In genomic region chr2:70188460-70188859, GRCh38 we compare ENCODE assay signal across 16 cellular contexts. TPM values are rescaled to one million over a fixed set of nuclear protein-coding genes. Genes with fewer than 3 reads are reported as not detected.
DNase-seq lines count a peak whose midpoint lies in the region; ATAC-seq and TF ChIP-seq lines count a peak whose summit lies in the region.
"Had no signal": no experiment of that assay in that cellular context is flagged by ENCODE, and none has a peak within 500 bp of the region (broad histone marks: within the 10 kb centered on the region; RNA-seq: fewer than 3 reads in every experiment).

No MANE protein-coding gene starts in this region.

- H3K36me3 ChIP-seq in SK-N-MC (ENCODE audit: insufficient read depth, low read length) (no peaks in the 10 kb centered on the region), upper lobe of right lung (no peaks in the 10 kb centered on the region)

- H3K36me3 Mint-ChIP-seq in T-helper 2 cell treated with Interferon-gamma antibody and Interleukin-4, amounts not matched to agents 5 μg/mL and 100 μg/mL, for 36 hours (ENCODE audit: low read depth), result peaks cover 5% of the 10 kb centered on the region
- no peaks in the 10 kb centered on the region for H3K36me3 Mint-ChIP-seq in progenitor cell of endocrine pancreas (ENCODE audit: insufficient read depth)

- H3K9me3 Mint-ChIP-seq in T-helper 2 cell treated with Interferon-gamma antibody and Interleukin-4, amounts not matched to agents 5 μg/mL and 100 μg/mL, for 36 hours, result no peaks in the 10 kb centered on the region
- no peaks in the 10 kb centered on the region for H3K9me3 Mint-ChIP-seq in progenitor cell of endocrine pancreas (ENCODE audit: low read depth)

- H3K9me3 ChIP-seq in SK-N-MC (ENCODE audit: low read depth, low read length) (no peaks in the 10 kb centered on the region), upper lobe of right lung (no peaks in the 10 kb centered on the region)

- no peak overlapping the region for H3K27ac Mint-ChIP-seq in T-helper 2 cell treated with Interferon-gamma antibody and Interleukin-4, amounts not matched to agents 5 μg/mL and 100 μg/mL, for 36 hours
- no peak overlapping the region for H3K27ac Mint-ChIP-seq in progenitor cell of endocrine pancreas

- peak overlapping the region; percentile 4 for H3K4me3 Mint-ChIP-seq in T-helper 2 cell treated with Interferon-gamma antibody and Interleukin-4, amounts not matched to agents 5 μg/mL and 100 μg/mL, for 36 hours
- H3K4me3 Mint-ChIP-seq in progenitor cell of endocrine pancreas (ENCODE audit: low read depth), result peak overlapping the region; percentile 24

- H3K27me3 Mint-ChIP-seq in T-helper 2 cell treated with Interferon-gamma antibody and Interleukin-4, amounts not matched to agents 5 μg/mL and 100 μg/mL, for 36 hours (ENCODE audit: low read depth), result no peaks in the 10 kb centered on the region
- H3K27me3 Mint-ChIP-seq in progenitor cell of endocrine pancreas, result no peaks in the 10 kb centered on the region

- no peak for ATAC-seq in GM18519 (IDR thresholded peaks at IDR 0.05; ENCODE audit: low FRiP score, unreplicated experiment)
- ATAC-seq in HG03354 (IDR thresholded peaks at IDR 0.05; ENCODE audit: poor library complexity, severe bottlenecking, unreplicated experiment), result no peak
- no peak for ATAC-seq in upper lobe of right lung
- ATAC-seq: activated CD4-positive, CD25-positive, alpha-beta regulatory T cell treated with anti-CD3 and anti-CD28 coated beads, Interleukin-2, amount 50 U/mL, for 24 hours; left cardiac atrium had no signal

- intact Hi-C loops in upper lobe of right lung (cut with DNase I), result no loop called here

- peaks cover 16% of the 10 kb centered on the region for H3K4me1 Mint-ChIP-seq in T-helper 2 cell treated with Interferon-gamma antibody and Interleukin-4, amounts not matched to agents 5 μg/mL and 100 μg/mL, for 36 hours (ENCODE audit: low read depth)
- H3K4me1 Mint-ChIP-seq in progenitor cell of endocrine pancreas (ENCODE audit: low read depth), result peaks cover 2% of the 10 kb centered on the region

- H3K27me3 ChIP-seq in upper lobe of right lung, result no peaks in the 10 kb centered on the region

- peak overlapping the region; percentile 5; the same call in 1 of the 2 replicates for H3K27ac ChIP-seq in SK-N-MC
- H3K27ac ChIP-seq in upper lobe of right lung, result no peak overlapping the region

- no peak overlapping the region for H3K4me3 ChIP-seq in SK-N-MC
- H3K4me3 ChIP-seq in epithelial cell of proximal tubule (ENCODE audit: low read depth, low read length), result no peak overlapping the region
- no peak overlapping the region for H3K4me3 ChIP-seq in upper lobe of right lung
- H3K4me3 ChIP-seq: smooth muscle cell had no signal

- H3K9ac ChIP-seq in SK-N-MC (ENCODE audit: insufficient read length), result peak overlapping the region; percentile 3

- no peaks in the 10 kb centered on the region for H3K4me1 ChIP-seq in upper lobe of right lung

- TF ChIP-seq CTCF in epithelial cell of proximal tubule (conservative IDR thresholded peaks at IDR 0.05; ENCODE audit: low read depth, low read length) (no peak), progenitor cell of endocrine pancreas (IDR thresholded peaks at IDR 0.05; ENCODE audit: unreplicated experiment) (no peak), upper lobe of right lung (IDR thresholded peaks at IDR 0.05) (no peak)

- DNase-seq in T-helper 2 cell treated with Interferon-gamma antibody and Interleukin-4, amounts not matched to agents 5 μg/mL and 100 μg/mL, for 36 hours (ENCODE audit: low spot score), result no peak
- DNase-seq in T-helper 2 cell, result no peak
- DNase-seq in SK-N-MC (ENCODE audit: low read depth, low spot score), result no peak
- peak; percentile 36 for DNase-seq in epithelial cell of proximal tubule (ENCODE audit: low read depth)
- DNase-seq in progenitor cell of endocrine pancreas (ENCODE audit: low spot score, unreplicated experiment), result no peak
- no peak for DNase-seq in upper lobe of right lung
- DNase-seq: 8988T, left cardiac atrium, NCI-H1092 treated with DMSO at 0.1 percent for 48 hours, NCI-H345, OCI-M1, SW 1271 had no signal

RNA-seq across cellular contexts. Expression of gene C2orf42, which starts 2.4 kb away (rescaled TPM):
- 8.1 TPM in 2 replicates for total RNA-seq in epithelial cell of proximal tubule
- total RNA-seq in progenitor cell of endocrine pancreas, result 21.0 and 28.0 TPM in 2 replicates
- total RNA-seq in upper lobe of right lung, result 9.6 TPM

RNA-seq across cellular contexts. Expression of gene TIA1, which starts 60.0 kb away (rescaled TPM):
- total RNA-seq in epithelial cell of proximal tubule, result 41.4 and 58.0 TPM in 2 replicates
- 523 and 534 TPM in 2 replicates for total RNA-seq in progenitor cell of endocrine pancreas
- 110 TPM for total RNA-seq in upper lobe of right lung
